ENCODE assay signal across 7 cellular contexts in the genomic region with DNA sequence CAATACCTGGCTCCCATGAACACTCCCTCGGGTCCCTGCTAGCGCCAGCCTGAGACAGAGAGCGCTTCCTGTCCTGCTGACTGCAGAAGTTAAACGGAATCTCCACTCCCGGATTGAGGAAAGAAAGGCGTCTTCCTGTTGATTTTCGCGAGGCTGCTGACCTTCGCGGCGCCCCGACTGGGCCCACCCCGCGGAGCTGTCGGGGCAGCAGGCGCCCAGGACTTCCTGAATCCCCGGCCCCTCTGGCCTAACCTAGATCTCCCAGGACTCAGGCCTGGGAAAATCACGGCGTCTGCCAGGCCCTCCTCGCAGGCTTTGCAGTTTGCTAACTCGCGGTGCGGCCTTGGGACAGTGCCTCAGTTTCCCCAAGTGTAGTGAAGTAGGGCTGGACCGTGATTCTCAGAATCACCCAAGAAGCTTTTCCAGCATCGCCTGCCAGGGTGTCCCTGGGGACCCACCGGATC.
DNase-seq lines count a peak whose midpoint lies in the region; ATAC-seq and TF ChIP-seq lines count a peak whose summit lies in the region.

No MANE protein-coding gene starts in this region.

- peaks cover 28% of the 10 kb centered on the region for H3K4me1 Mint-ChIP-seq in chondrocyte (ENCODE audit: low read depth)

- peaks cover 0 to 25% (median 4%) of the 10 kb centered on the region in 5 donors for H3K27me3 ChIP-seq in subcutaneous abdominal adipose tissue (ENCODE audit: control insufficient read depth in 5 of 5, insufficient read depth in 4 of 5, low read length in 5 of 5)

- no peak for TF ChIP-seq CTCF in LNCaP clone FGC (IDR thresholded peaks at IDR 0.05; ENCODE audit: control insufficient read depth, extremely low read depth, insufficient read depth)
- no peak for TF ChIP-seq CTCF in chondrocyte (IDR thresholded peaks at IDR 0.05)

- peaks cover 0 to 23% (median 17%) of the 10 kb centered on the region in 5 donors for H3K4me1 ChIP-seq in subcutaneous abdominal adipose tissue (ENCODE audit: control insufficient read depth in 5 of 5, insufficient read depth in 5 of 5, low read length in 5 of 5)

- peak overlapping the region; percentile 95 for H3K27ac Mint-ChIP-seq in chondrocyte (ENCODE audit: unreplicated experiment)

- peaks cover 4% of the 10 kb centered on the region for H3K9me3 Mint-ChIP-seq in chondrocyte (ENCODE audit: low read depth)

- H3K4me3 Mint-ChIP-seq in chondrocyte (ENCODE audit: unreplicated experiment), result peak overlapping the region; percentile 79

- no peaks in the 10 kb centered on the region for H3K36me3 Mint-ChIP-seq in chondrocyte (ENCODE audit: low read depth)

- peak overlapping the region; percentile 30 for H3K27ac ChIP-seq in subcutaneous abdominal adipose tissue (ENCODE audit: low read depth, low read length)

- DNase-seq in LNCaP clone FGC (ENCODE audit: low read depth) (no peak), chondrocyte (ENCODE audit: low spot score) (no peak), left lobe of liver (ENCODE audit: low spot score) (peak; percentile 55)

- peak; percentile 15 for ATAC-seq in left lobe of liver
- no peak for ATAC-seq in HG03521 (IDR thresholded peaks at IDR 0.05; ENCODE audit: unreplicated experiment)
- ATAC-seq in GM21360 (IDR thresholded peaks at IDR 0.05; ENCODE audit: unreplicated experiment), result no peak
- no peak for ATAC-seq in HG03139 (IDR thresholded peaks at IDR 0.05; ENCODE audit: unreplicated experiment)

- peak overlapping the region; percentile 52 for H3K4me3 ChIP-seq in LNCaP clone FGC (ENCODE audit: low read depth, low read length)
- H3K4me3 ChIP-seq in subcutaneous abdominal adipose tissue (ENCODE audit: low read depth in 1 of 5, low read length in 5 of 5), result peak overlapping the region; percentile 57 to 76 (median 63)

- H3K9me3 ChIP-seq in subcutaneous abdominal adipose tissue (ENCODE audit: control insufficient read depth in 5 of 5, low read length in 5 of 5), result no peaks in the 10 kb centered on the region

- no peaks in the 10 kb centered on the region for H3K27me3 Mint-ChIP-seq in chondrocyte (ENCODE audit: low read depth)

- H3K36me3 ChIP-seq in subcutaneous abdominal adipose tissue (ENCODE audit: control insufficient read depth in 5 of 5, insufficient read depth in 5 of 5, low read length in 5 of 5), result no peaks in the 10 kb centered on the region

- H3K9ac ChIP-seq in subcutaneous abdominal adipose tissue (ENCODE audit: low read length in 5 of 5), result peak overlapping the region in 4 of 5 donors; percentile 43 to 80 (median 68)
